In the genomic region with DNA sequence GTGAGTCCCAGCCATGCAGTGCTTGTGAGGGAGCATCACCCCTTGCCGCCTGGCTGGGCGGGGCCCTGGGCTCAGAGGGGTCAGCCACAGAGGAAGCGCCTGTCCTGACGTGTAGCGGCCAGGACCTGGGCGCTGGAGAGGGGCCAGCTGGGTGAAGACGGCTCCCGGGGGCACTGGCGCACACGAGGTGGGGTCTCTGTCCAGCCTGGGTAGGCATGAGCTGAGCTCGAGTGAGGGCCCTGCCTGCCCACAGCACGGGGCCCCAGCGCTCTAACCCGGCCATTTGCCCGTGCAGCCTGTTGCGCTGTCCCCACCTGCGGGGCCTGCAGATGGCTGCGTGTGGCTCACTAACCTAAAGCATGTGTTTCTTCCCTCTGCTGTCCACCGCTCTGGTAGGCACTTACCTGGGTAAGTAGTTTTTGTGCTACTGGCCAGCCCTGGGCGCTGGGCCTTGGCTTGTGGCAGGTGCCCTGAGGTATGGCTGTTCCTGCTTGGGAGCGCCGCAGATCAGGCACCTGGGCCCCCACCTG, we compare ENCODE assay signal across 26 cellular contexts. TPM values are rescaled to one million over a fixed set of nuclear protein-coding genes. Genes with fewer than 3 reads are reported as not detected.
A peak's percentile ranks its signal among the peaks of the same experiment; 100 is the strongest.
DNase-seq lines count a peak whose midpoint lies in the region; ATAC-seq and TF ChIP-seq lines count a peak whose summit lies in the region.
"Had no signal": no experiment of that assay in that cellular context is flagged by ENCODE, and none has a peak within 500 bp of the region (broad histone marks: within the 10 kb centered on the region; RNA-seq: fewer than 3 reads in every experiment).

No MANE protein-coding gene starts in this region.

- TF ChIP-seq CTCF in IMR-90 (conservative IDR thresholded peaks at IDR 0.05; ENCODE audit: low read depth, low read length) (no peak), dorsolateral prefrontal cortex (IDR thresholded peaks at IDR 0.05 in 54 of 56, conservative IDR thresholded peaks at IDR 0.05 in 2 of 56; ENCODE audit: low read depth in 1 of 56, partially characterized antibody in 56 of 56) (no peak), gastrocnemius medialis (IDR thresholded peaks at IDR 0.05 in 4 of 5, conservative IDR thresholded peaks at IDR 0.05 in 1 of 5) (no peak), SK-N-SH (IDR thresholded peaks at IDR 0.05) (no peak), spleen (IDR thresholded peaks at IDR 0.05 in 8 of 11, conservative IDR thresholded peaks at IDR 0.05 in 3 of 11) (no peak), foreskin fibroblast (IDR thresholded peaks at IDR 0.05; ENCODE audit: low read depth, low read length) (no peak)

- no peak overlapping the region for H4K8ac ChIP-seq in IMR-90 (ENCODE audit: low read depth in 2 of 2, low read length in 2 of 2)

- H3K4me3 ChIP-seq in BLaER1 treated with 17β-estradiol and CSF1 and Interleukin-3, amounts not matched to agents 10 nM and 100 nM = no peak overlapping the region
- H3K4me3 ChIP-seq in IMR-90 (ENCODE audit: insufficient read depth, low read depth, low read length) = no peak overlapping the region
- H3K4me3 ChIP-seq in dorsolateral prefrontal cortex = no peak overlapping the region
- no peak overlapping the region for H3K4me3 ChIP-seq in gastrocnemius medialis
- H3K4me3 ChIP-seq in SK-N-SH (ENCODE audit: low read depth in 2 of 2, low read length in 1 of 2) = no peak overlapping the region
- H3K4me3 ChIP-seq in spleen = no peak overlapping the region
- H3K4me3 ChIP-seq in foreskin fibroblast (ENCODE audit: low read depth in 1 of 2, low read length in 2 of 2) = no peak overlapping the region
- H3K4me3 ChIP-seq: MG63, upper lobe of right lung had no signal

- BruUV-seq in IMR-90 (replicated peaks; lab: Mats Ljungman, UMichigan) = no TSS peak

- no peak overlapping the region for H3K27ac ChIP-seq in BLaER1 treated with 17β-estradiol and CSF1 and Interleukin-3, amounts not matched to agents 10 nM and 100 nM
- H3K27ac ChIP-seq in IMR-90 (ENCODE audit: insufficient read depth, low read length) (no peak overlapping the region), dorsolateral prefrontal cortex (peak overlapping the region in 43 of 59 donors; percentile 6 to 89 (median 62)), gastrocnemius medialis (peak overlapping the region; percentile 31 to 65 (median 44)), SK-N-SH (ENCODE audit: low read depth in 2 of 2, low read length in 1 of 2) (no peak overlapping the region; a peak in 1 of 4 replicates), spleen (no peak overlapping the region)
- H3K27ac ChIP-seq: neutrophil had no signal

- H2BK120ac ChIP-seq in IMR-90 (ENCODE audit: low read depth, low read length) = no peak overlapping the region

- no peak for TF ChIP-seq EP300 in SK-N-SH (IDR thresholded peaks at IDR 0.05; ENCODE audit: borderline replicate concordance in 1 of 2, low read depth in 1 of 2, low read length in 1 of 2)

- H4K20me1 ChIP-seq in BLaER1 treated with 17β-estradiol and CSF1 and Interleukin-3, amounts not matched to agents 10 nM and 100 nM = peaks cover 43 to 97% (median 82%) of the 10 kb centered on the region in 11 experiments; a peak in 21 of 22 replicates
- peaks cover 8% of the 10 kb centered on the region for H4K20me1 ChIP-seq in IMR-90 (ENCODE audit: insufficient read depth, low read length)
- H4K20me1 ChIP-seq in SK-N-SH (ENCODE audit: insufficient read depth) = no peaks in the 10 kb centered on the region

- peak overlapping the region; percentile 55 for H2AK9ac ChIP-seq in IMR-90 (replicated peaks; ENCODE audit: low read depth, low read length, poor library complexity)

- peaks cover 36 to 65% (median 60%) of the 10 kb centered on the region in 10 experiments for H3K4me1 ChIP-seq in BLaER1 treated with 17β-estradiol and CSF1 and Interleukin-3, amounts not matched to agents 10 nM and 100 nM
- H3K4me1 ChIP-seq in IMR-90 (ENCODE audit: control insufficient read depth, insufficient read depth, low read length) (peaks cover 2% of the 10 kb centered on the region; the same call in 1 of the 2 replicates), gastrocnemius medialis (peaks cover 37 to 40% of the 10 kb centered on the region in 2 donors), SK-N-SH (ENCODE audit: control insufficient read depth in 1 of 2, insufficient read depth in 2 of 2, low read depth in 1 of 2, low read length in 1 of 2) (peaks cover 0 to 62% of the 10 kb centered on the region in 2 experiments; a peak in 1 of 4 replicates), spleen (peaks cover 0 to 56% (median 14%) of the 10 kb centered on the region in 6 donors)

- H3F3A ChIP-seq in SK-N-SH (replicated peaks; ENCODE audit: insufficient read depth) = no peaks in the 10 kb centered on the region

- peaks cover 0 to 15% (median 0%) of the 10 kb centered on the region in 11 experiments; a peak in 5 of 22 replicates for H3K27me3 ChIP-seq in BLaER1 treated with 17β-estradiol and CSF1 and Interleukin-3, amounts not matched to agents 10 nM and 100 nM
- H3K27me3 ChIP-seq in IMR-90 (ENCODE audit: control insufficient read depth, insufficient read depth, low read length) (no peaks in the 10 kb centered on the region), dorsolateral prefrontal cortex (no peaks in the 10 kb centered on the region), gastrocnemius medialis (no peaks in the 10 kb centered on the region), SK-N-SH (ENCODE audit: insufficient read depth) (no peaks in the 10 kb centered on the region), spleen (replicated peaks in 1 of 7) (peaks cover 0 to 5% (median 0%) of the 10 kb centered on the region in 7 donors)
- H3K27me3 ChIP-seq: MG63, upper lobe of right lung had no signal

- 81% methylated on average over 12 of the region's 22 CpGs; no CpG with 5 or more reads in 1 of the 2 experiments for WGBS in IMR-90 (ENCODE audit: extremely low coverage in 2 of 2, insufficient read length in 1 of 2), 2 experiments
- WGBS in SK-N-SH (ENCODE audit: low lambda C conversion rate) = 97% methylated on average over 5 of the region's 22 CpGs
- 88 to 96% (median 92%) methylated on average over 11 to 22 of the region's 22 CpGs for WGBS in spleen, 5 donors

- TF ChIP-seq POLR2A in IMR-90 (IDR thresholded peaks at IDR 0.05; ENCODE audit: low read depth, low read length) = no peak
- no peak for TF ChIP-seq POLR2A in gastrocnemius medialis (IDR thresholded peaks at IDR 0.05)
- TF ChIP-seq POLR2A in spleen (IDR thresholded peaks at IDR 0.05) = no peak

- H3K9me3 ChIP-seq in BLaER1 treated with 17β-estradiol and CSF1 and Interleukin-3, amounts not matched to agents 10 nM and 100 nM (replicated peaks in 1 of 11) = no peaks in the 10 kb centered on the region
- H3K9me3 ChIP-seq in IMR-90 (ENCODE audit: control insufficient read depth, insufficient read depth, low read length) (no peaks in the 10 kb centered on the region), gastrocnemius medialis (no peaks in the 10 kb centered on the region), SK-N-SH (no peaks in the 10 kb centered on the region), spleen (no peaks in the 10 kb centered on the region)
- H3K9me3 ChIP-seq: MG63, neutrophil, upper lobe of right lung had no signal

- H3K9me2 ChIP-seq in SK-N-SH = no peaks in the 10 kb centered on the region

- no peak overlapping the region for H3K23ac ChIP-seq in IMR-90 (ENCODE audit: low read depth, low read length)

- H2BK20ac ChIP-seq in IMR-90 (ENCODE audit: low read depth, low read length) = no peak overlapping the region

- no peaks in the 10 kb centered on the region; a peak in 1 of 4 replicates for H3K79me1 ChIP-seq in IMR-90 (ENCODE audit: low read depth in 1 of 2, low read length in 2 of 2)

- no peak for TF ChIP-seq RAD21 in IMR-90 (IDR thresholded peaks at IDR 0.05; ENCODE audit: low read length)
- TF ChIP-seq RAD21 in SK-N-SH (IDR thresholded peaks at IDR 0.05; ENCODE audit: low read length) = no peak

- in situ Hi-C loops in IMR-90 (cut with MboI; ENCODE audit: low sequenced_read_pairs) = no loop called here
- in situ Hi-C loops in gastrocnemius medialis (cut with MboI; ENCODE audit: low sequenced_read_pairs in 4 of 4) = no loop called here

- 0 out of 2 replicates have a peak, but pooled peaks cover 3% of the 10 kb centered on the region for H3K9me1 ChIP-seq in IMR-90 (ENCODE audit: insufficient read depth, low read length)

- ATAC-seq in IMR-90 (ENCODE audit: low read depth) (no peak), gastrocnemius medialis (no peak), GM21737 (IDR thresholded peaks at IDR 0.05; ENCODE audit: unreplicated experiment) (no peak)
- ATAC-seq: activated CD4-positive, alpha-beta T cell treated with anti-CD3 and anti-CD28 coated beads for 36 hours; upper lobe of right lung had no signal

- H2AK5ac ChIP-seq in IMR-90 (ENCODE audit: low read depth, low read length) = no peak overlapping the region

- dilution Hi-C loops in IMR-90 (cut with HindIII; ENCODE audit: low sequenced_read_pairs, unreplicated experiment) = no loop called here

- no peak overlapping the region for H3K18ac ChIP-seq in IMR-90 (ENCODE audit: low read depth, low read length)

- H3K4ac ChIP-seq in IMR-90 (ENCODE audit: low read depth, low read length) = no peak overlapping the region

- no peak overlapping the region for H3K56ac ChIP-seq in IMR-90 (ENCODE audit: extremely low read depth, insufficient read depth, low read length)

- CTCF ChIA-PET in IMR-90 (lab: Yijun Ruan, JAX) = no interaction called here
- CTCF ChIA-PET in SK-N-SH (lab: Yijun Ruan, JAX) = interaction anchor here (0.7 to 8.1 kb wide), 6 partner anchors 15 to 118 kb away, joined by 3 to 137 read pairs (median 4); a partner anchor contains a TSS

- H4K5ac ChIP-seq in IMR-90 (ENCODE audit: low read depth, low read length) = no peak overlapping the region

- no peak overlapping the region for H4K91ac ChIP-seq in IMR-90 (ENCODE audit: insufficient read depth, low read depth, low read length)

- no peak overlapping the region for H2BK5ac ChIP-seq in IMR-90 (ENCODE audit: low read depth, low read length, poor library complexity, severe bottlenecking)

- no peak overlapping the region for H3K14ac ChIP-seq in IMR-90 (replicated peaks; ENCODE audit: low read depth, low read length)

- H3K4me2 ChIP-seq in BLaER1 treated with 17β-estradiol and CSF1 and Interleukin-3, amounts not matched to agents 10 nM and 100 nM = peak overlapping the region in 9 of 11 experiments; percentile 87 to 100 (median 98); a peak in 14 of 22 replicates
- H3K4me2 ChIP-seq in IMR-90 (ENCODE audit: low read depth, low read length) = no peak overlapping the region
- no peak overlapping the region for H3K4me2 ChIP-seq in SK-N-SH

- H3K79me2 ChIP-seq in SK-N-SH (ENCODE audit: insufficient read depth) = no peaks in the 10 kb centered on the region

- DNase-seq in IMR-90 (no peak), dorsolateral prefrontal cortex (peak in 1 of 10 donors; percentile 80), gastrocnemius medialis (no peak), SK-N-SH (no peak), spleen (no peak), foreskin fibroblast (no peak)
- DNase-seq: activated CD4-positive, alpha-beta T cell treated with anti-CD3 and anti-CD28 coated beads for 36 hours; activated CD8-positive, alpha-beta memory T cell treated with anti-CD3 and anti-CD28 coated beads for 24 hours; activated gamma-delta T cell; activated naive CD8-positive, alpha-beta T cell treated with anti-CD3 and anti-CD28 coated beads, Interleukin-2, amount 10 ng/mL, durations not matched to agents 7 days and 5 days; cerebellar nuclear complex; HCEC 1CT; KG1; naive B cell; NCI-H1105 treated with DMSO at 0.1 percent for 48 hours; NCI-H2081 treated with DMSO at 0.1 percent for 48 hours; NCI-H345; NCI-H774; RPMI8226; small intestine; stimulated activated CD4-positive, alpha-beta T cell treated with anti-CD3 and anti-CD28 coated beads, Interleukin-1b, Interleukin-23, amount 100 ng/mL, for 48 hours; upper lobe of right lung had no signal

- POLR2A ChIA-PET in IMR-90 (lab: Charles Lee; ENCODE audit: unreplicated experiment) = no interaction called here
- POLR2A ChIA-PET in SK-N-SH (lab: Yijun Ruan, JAX) = no interaction called here

- H3K36me3 ChIP-seq in BLaER1 treated with 17β-estradiol and CSF1 and Interleukin-3, amounts not matched to agents 10 nM and 100 nM = peaks cover 49 to 61% (median 58%) of the 10 kb centered on the region in 11 experiments
- peaks cover 51% of the 10 kb centered on the region for H3K36me3 ChIP-seq in IMR-90 (ENCODE audit: control insufficient read depth, insufficient read depth, low read length)
- peaks cover 0 to 26% of the 10 kb centered on the region in 2 donors for H3K36me3 ChIP-seq in gastrocnemius medialis
- H3K36me3 ChIP-seq in SK-N-SH (replicated peaks in 1 of 2; ENCODE audit: control insufficient read depth in 1 of 2, insufficient read depth in 2 of 2, low read length in 1 of 2) = peaks cover 4 to 62% of the 10 kb centered on the region in 2 experiments
- H3K36me3 ChIP-seq in spleen = peaks cover 0 to 83% (median 54%) of the 10 kb centered on the region in 6 donors

- H2AFZ ChIP-seq in IMR-90 (replicated peaks; ENCODE audit: low read length, poor library complexity) (no peak overlapping the region), SK-N-SH (ENCODE audit: low read depth) (no peak overlapping the region)

- H3K9ac ChIP-seq in BLaER1 treated with 17β-estradiol and CSF1 and Interleukin-3, amounts not matched to agents 10 nM and 100 nM = peak overlapping the region in 2 of 11 experiments; percentile 11 to 58; a peak in 1 of 22 replicates
- no peak overlapping the region for H3K9ac ChIP-seq in IMR-90 (ENCODE audit: low read depth, low read length)
- no peak overlapping the region for H3K9ac ChIP-seq in SK-N-SH

- intact Hi-C loops in IMR-90 (cut with micrococcal nuclease) (no loop called here), dorsolateral prefrontal cortex (cut with DNase I) (no loop called here), gastrocnemius medialis (cut with DNase I; ENCODE audit: low total_unique reads) (no loop called here), spleen (cut with DNase I; ENCODE audit: low total_unique reads) (no loop called here)

- H2BK15ac ChIP-seq in IMR-90 (ENCODE audit: low read depth, low read length) = no peak overlapping the region

RNA-seq across cellular contexts. Expression of a gene that starts 6.6 kb away (rescaled TPM):
- total RNA-seq in IMR-90 (2012; rRNA removed) (18.1 and 20.3 TPM in 2 replicates), dorsolateral prefrontal cortex (100 to 1,000 TPM in 116 of 120 experiments, 10 to 100 TPM in 4; 67.0 to 225 (median 142) TPM), gastrocnemius medialis (10 to 100 TPM; 31.4 to 47.1 (median 38.8) TPM), spleen (100 to 1,000 TPM in 4 of 7 donors, 10 to 100 TPM in 3; 68.6 to 138 (median 100) TPM)
- polyA plus RNA-seq in IMR-90 (2012; rRNA removed) (123 and 149 TPM in 2 replicates), SK-N-SH (2012; rRNA removed) (219 and 335 TPM in 2 replicates), spleen (100 to 1,000 TPM in 2 of 3 donors, 10 to 100 TPM in 1; 97.7 to 181 (median 123) TPM)
- 196 and 200 TPM in 2 replicates for polyA plus RNA-seq in IMR-90 (2012; cell fraction: cytosol; rRNA removed)
- polyA plus RNA-seq in IMR-90 (2012; cell fraction: nucleus; rRNA removed; ENCODE audit: low replicate concordance) = 61.5 and 154 TPM in 2 replicates
- polyA plus RNA-seq in SK-N-SH (2012; cell fraction: cytosol; rRNA removed) = 154 and 228 TPM in 2 replicates
- polyA plus RNA-seq in SK-N-SH (2012; cell fraction: nucleus; rRNA removed) = 326 and 608 TPM in 2 replicates

RNA-seq across cellular contexts. Expression of a gene that starts 18.7 kb away (rescaled TPM):
- total RNA-seq in IMR-90 (2012; rRNA removed) (not detected in 2 replicates), dorsolateral prefrontal cortex (10 to 100 TPM in 36 of 120 experiments, 1 to 10 TPM in 80, under 1 TPM in 1, not detected in 3; 0.64 to 75.6 (median 7.4) TPM), gastrocnemius medialis (1 to 10 TPM; 2.6 to 7.6 (median 5.3) TPM), spleen (10 to 100 TPM; 20.5 to 82.8 (median 62.8) TPM)
- polyA plus RNA-seq in IMR-90 (2012; rRNA removed) (0.21 and 1.0 TPM in 2 replicates), SK-N-SH (2012; rRNA removed) (0.68 and 0.72 TPM in 2 replicates), spleen (100 to 1,000 TPM; 163 to 349 (median 192) TPM)
- polyA plus RNA-seq in IMR-90 (2012; cell fraction: cytosol; rRNA removed) = 0.41 TPM in 1 of 2 replicates, not detected in the other
- polyA plus RNA-seq in IMR-90 (2012; cell fraction: nucleus; rRNA removed; ENCODE audit: low replicate concordance) = 1.0 and 1.7 TPM in 2 replicates
- polyA plus RNA-seq in SK-N-SH (2012; cell fraction: cytosol; rRNA removed) = 0.09 TPM in 1 of 2 replicates, not detected in the other
- polyA plus RNA-seq in SK-N-SH (2012; cell fraction: nucleus; rRNA removed) = 9.8 and 16.8 TPM in 2 replicates

RNA-seq across cellular contexts. Expression of a gene that starts 23.0 kb away (rescaled TPM):
- 4.2 and 5.7 TPM in 2 replicates for total RNA-seq in IMR-90 (2012; rRNA removed)
- 6.4 and 9.4 TPM in 2 replicates for polyA plus RNA-seq in IMR-90 (2012; rRNA removed)
- 9.8 and 13.3 TPM in 2 replicates for polyA plus RNA-seq in IMR-90 (2012; cell fraction: cytosol; rRNA removed)
- polyA plus RNA-seq in IMR-90 (2012; cell fraction: nucleus; rRNA removed; ENCODE audit: low replicate concordance) = 10.7 and 48.6 TPM in 2 replicates
- total RNA-seq in dorsolateral prefrontal cortex = 10 to 100 TPM in 118 of 120 experiments, 1 to 10 TPM in 2; 8.9 to 23.4 (median 15.6) TPM
- total RNA-seq in gastrocnemius medialis = 1 to 10 TPM in 2 of 4 donors, under 1 TPM in 2; 0.97 to 4.2 (median 2.2) TPM
- polyA plus RNA-seq in SK-N-SH (2012; rRNA removed) = 10.9 and 13.4 TPM in 2 replicates
- polyA plus RNA-seq in SK-N-SH (2012; cell fraction: cytosol; rRNA removed) = 4.4 and 7.2 TPM in 2 replicates
- 33.0 and 74.2 TPM in 2 replicates for polyA plus RNA-seq in SK-N-SH (2012; cell fraction: nucleus; rRNA removed)
- 10 to 100 TPM in 4 of 7 donors, 1 to 10 TPM in 3; 5.3 to 17.7 (median 10.8) TPM for total RNA-seq in spleen
- 10 to 100 TPM; 18.4 to 31.5 (median 27.1) TPM for polyA plus RNA-seq in spleen

RNA-seq across cellular contexts. Expression of a gene that starts 48.4 kb away (rescaled TPM):
- total RNA-seq in IMR-90 (2012; rRNA removed) (19.4 and 21.5 TPM in 2 replicates), dorsolateral prefrontal cortex (100 to 1,000 TPM in 85 of 120 experiments, 10 to 100 TPM in 35; 81.6 to 178 (median 109) TPM), gastrocnemius medialis (10 to 100 TPM; 18.2 to 30.8 (median 28.2) TPM), spleen (100 to 1,000 TPM in 3 of 7 donors, 10 to 100 TPM in 4; 63.7 to 128 (median 82.6) TPM)
- polyA plus RNA-seq in IMR-90 (2012; rRNA removed) (61.6 and 74.5 TPM in 2 replicates), SK-N-SH (2012; rRNA removed) (74.8 and 96.3 TPM in 2 replicates), spleen (10 to 100 TPM; 33.0 to 83.1 (median 52.6) TPM)
- 55.0 and 55.6 TPM in 2 replicates for polyA plus RNA-seq in IMR-90 (2012; cell fraction: cytosol; rRNA removed)
- polyA plus RNA-seq in IMR-90 (2012; cell fraction: nucleus; rRNA removed; ENCODE audit: low replicate concordance) = 408 and 869 TPM in 2 replicates
- 45.4 and 60.6 TPM in 2 replicates for polyA plus RNA-seq in SK-N-SH (2012; cell fraction: cytosol; rRNA removed)
- polyA plus RNA-seq in SK-N-SH (2012; cell fraction: nucleus; rRNA removed) = 499 and 721 TPM in 2 replicates

RNA-seq across cellular contexts. Expression of a gene that starts 58.4 kb away (rescaled TPM):
- 2.7 and 3.9 TPM in 2 replicates for total RNA-seq in IMR-90 (2012; rRNA removed)
- polyA plus RNA-seq in IMR-90 (2012; rRNA removed) = 6.3 and 8.5 TPM in 2 replicates
- 5.9 and 17.0 TPM in 2 replicates for polyA plus RNA-seq in IMR-90 (2012; cell fraction: cytosol; rRNA removed)
- 5.2 and 13.9 TPM in 2 replicates for polyA plus RNA-seq in IMR-90 (2012; cell fraction: nucleus; rRNA removed; ENCODE audit: low replicate concordance)
- 10 to 100 TPM; 11.9 to 30.7 (median 19.1) TPM for total RNA-seq in dorsolateral prefrontal cortex
- 1 to 10 TPM in 2 of 4 donors, not detected in 2; 1.1 to 1.2 TPM for total RNA-seq in gastrocnemius medialis
- 7.2 and 9.1 TPM in 2 replicates for polyA plus RNA-seq in SK-N-SH (2012; rRNA removed)
- polyA plus RNA-seq in SK-N-SH (2012; cell fraction: cytosol; rRNA removed) = 2.1 and 5.7 TPM in 2 replicates
- polyA plus RNA-seq in SK-N-SH (2012; cell fraction: nucleus; rRNA removed) = 5.1 and 5.9 TPM in 2 replicates
- total RNA-seq in spleen = 10 to 100 TPM in 1 of 7 donors, 1 to 10 TPM in 6; 3.4 to 10.4 (median 4.6) TPM
- 1 to 10 TPM; 3.3 to 6.0 (median 3.6) TPM for polyA plus RNA-seq in spleen

Comparison
In these comparisons a context has a peak if more than half of its experiments do, and no peak if none do; other contexts are left out.
1. H3K27ac ChIP-seq: peak in dorsolateral prefrontal cortex (43 of 59) and gastrocnemius medialis (4 of 4); none in BLaER1 treated with 17β-estradiol and CSF1 and Interleukin-3, amounts not matched to agents 10 nM and 100 nM (0 of 11), IMR-90 (single experiment), SK-N-SH (0 of 2) and spleen (0 of 8).
2. H3K4me2 ChIP-seq: peak in BLaER1 treated with 17β-estradiol and CSF1 and Interleukin-3, amounts not matched to agents 10 nM and 100 nM (9 of 11); none in IMR-90 (single experiment) and SK-N-SH (single experiment).